9 cellular contexts compared by ENCODE assay signal in genomic region chr6:34425132-34425497, GRCh38. TPM values are rescaled to one million over a fixed set of nuclear protein-coding genes. Genes with fewer than 3 reads are reported as not detected.
A peak's percentile ranks its signal among the peaks of the same experiment; 100 is the strongest.
DNase-seq lines count a peak whose midpoint lies in the region; ATAC-seq, FAIRE-seq and TF ChIP-seq lines count a peak whose summit lies in the region.
"Had no signal": no experiment of that assay in that cellular context is flagged by ENCODE, and none has a peak within 500 bp of the region (broad histone marks: within the 10 kb centered on the region; RNA-seq: fewer than 3 reads in every experiment).

No MANE protein-coding gene starts in this region.

- POLR2A ChIA-PET in AG04450 (lab: Yijun Ruan, JAX), result interaction anchor here (0.6 to 1.8 kb wide), 5 partner anchors 10 to 229 kb away, joined by 4 to 30 read pairs (median 7); partner anchors contain the start of gene SMIM29
- POLR2A ChIA-PET in GM10248 (lab: Yijun Ruan, JAX), result interaction anchor here (0.7 to 1.4 kb wide), 2 partner anchors 176 to 274 kb away, joined by 3 to 4 read pairs; partner anchors contain the start of gene SMIM29

- intact Hi-C loops in body of pancreas (cut with DNase I), result no loop called here

- no peaks in the 10 kb centered on the region for H3K27me3 Mint-ChIP-seq in mesothelial cell of epicardium (ENCODE audit: low read depth)

- no peak for TF ChIP-seq CTCF in AG04450 (IDR thresholded peaks at IDR 0.05; ENCODE audit: low read depth, low read length)
- TF ChIP-seq CTCF in body of pancreas (IDR thresholded peaks at IDR 0.05), result no peak
- no peak for TF ChIP-seq CTCF in mesothelial cell of epicardium (IDR thresholded peaks at IDR 0.05; ENCODE audit: unreplicated experiment)
- no peak for TF ChIP-seq CTCF in GM10248 (IDR thresholded peaks at IDR 0.05; ENCODE audit: control extremely low read depth, extremely low read depth, low read depth, missing control alignments)

- no peaks in the 10 kb centered on the region for H3K27me3 ChIP-seq in AG04450 (ENCODE audit: control insufficient read depth, insufficient read depth, low read length)
- H3K27me3 ChIP-seq in body of pancreas, result no peaks in the 10 kb centered on the region

- H3K9me3 ChIP-seq in AG04450 (ENCODE audit: control insufficient read depth, insufficient read depth, low read length), result no peaks in the 10 kb centered on the region; the same call in 1 of the 2 replicates
- H3K9me3 ChIP-seq in body of pancreas, result no peaks in the 10 kb centered on the region

- CTCF ChIA-PET in AG04450 (lab: Charles Lee), result interaction anchor here (1.8 to 1.9 kb wide), 2 partner anchors 184 to 229 kb away, joined by 6 to 11 read pairs; no protein-coding TSS in a partner anchor
- CTCF ChIA-PET in GM10248 (lab: Yijun Ruan, JAX), result interaction anchor here (1.4 to 3.5 kb wide), 4 partner anchors 10 to 229 kb away, joined by 3 to 21 read pairs (median 6); no protein-coding TSS in a partner anchor

- in situ Hi-C loops in KBM-7 (cut with MboI; ENCODE audit: low pct_unique_long_range_greater_than_20kb, low sequenced_read_pairs), result no loop called here

- TF ChIP-seq POLR2A in body of pancreas (IDR thresholded peaks at IDR 0.05), result no peak

- DNase-seq in AG04450 (ENCODE audit: low read depth, low spot score) (no peak), KBM-7 (peak; percentile 26), body of pancreas (peak in 1 of 4 donors; percentile 10), mesothelial cell of epicardium (ENCODE audit: low spot score in 2 of 2, unreplicated experiment in 2 of 2) (no peak), AG08396 (ENCODE audit: low spot score) (no peak), frontal cortex (ENCODE audit: low spot score in 2 of 2) (no peak), GM10248 (ENCODE audit: extremely low spot score) (no peak), SW 1271 (lab: John Stamatoyannopoulos, UW) (no peak)

- H3K27ac ChIP-seq in AG04450 (ENCODE audit: low read depth, low read length), result peak overlapping the region; percentile 65
- H3K27ac ChIP-seq in body of pancreas, result peak overlapping the region; percentile 58 to 91 (median 78)

- H3K4me3 ChIP-seq in AG04450 (ENCODE audit: low read depth, low read length) (peak overlapping the region; percentile 99), body of pancreas (peak overlapping the region; percentile 60 to 74)

- peaks cover 3 to 36% of the 10 kb centered on the region in 2 donors for H3K36me3 ChIP-seq in body of pancreas (replicated peaks in 1 of 2; ENCODE audit: insufficient read depth in 1 of 2, low read depth in 2 of 2)

- peaks cover 21% of the 10 kb centered on the region for H3K4me1 ChIP-seq in body of pancreas

- 3 to 9% methylated on average over 10 of the region's 10 CpGs for WGBS in body of pancreas, 2 donors

- peaks cover 22% of the 10 kb centered on the region for H3K36me3 Mint-ChIP-seq in mesothelial cell of epicardium

- ATAC-seq in body of pancreas, result no peak

- no peaks in the 10 kb centered on the region for H3K9me3 Mint-ChIP-seq in mesothelial cell of epicardium

- H3K4me1 Mint-ChIP-seq in mesothelial cell of epicardium, result peaks cover 19% of the 10 kb centered on the region

- no peak for FAIRE-seq in frontal cortex (lab: Jason Lieb, UNC)
- FAIRE-seq: islet of Langerhans had no signal

- peak overlapping the region; percentile 100 for H3K27ac Mint-ChIP-seq in mesothelial cell of epicardium

- peak overlapping the region; percentile 100 for H3K4me3 Mint-ChIP-seq in mesothelial cell of epicardium

RNA-seq across cellular contexts. Expression of gene RPS10, which starts 0.8 kb away (rescaled TPM):
- polyA plus RNA-seq in AG04450 (2011; rRNA removed), result 2,426 and 3,003 TPM in 2 replicates
- polyA minus RNA-seq in AG04450 (2011; rRNA and poly(A)+ RNA removed), result 908 and 1,136 TPM in 2 replicates
- total RNA-seq in body of pancreas (1,000 to 10,000 TPM; 1,206 to 1,361 TPM), mesothelial cell of epicardium (1,317 to 1,425 TPM (median 1,369 TPM) in 3 replicates), frontal cortex (792 TPM)

RNA-seq across cellular contexts. Expression of gene NUDT3, which starts 32.6 kb away (rescaled TPM):
- polyA plus RNA-seq in AG04450 (2011; rRNA removed), result 23.7 and 26.7 TPM in 2 replicates
- 23.3 and 32.4 TPM in 2 replicates for polyA minus RNA-seq in AG04450 (2011; rRNA and poly(A)+ RNA removed)
- total RNA-seq in body of pancreas (10 to 100 TPM; 14.2 to 22.1 TPM), mesothelial cell of epicardium (32.7 to 33.3 TPM (median 33.2 TPM) in 3 replicates), frontal cortex (96.2 TPM)

RNA-seq across cellular contexts. Expression of gene PACSIN1, which starts 40.8 kb away (rescaled TPM):
- 0.04 TPM in 1 of 2 replicates, not detected in the other for polyA plus RNA-seq in AG04450 (2011; rRNA removed)
- polyA minus RNA-seq in AG04450 (2011; rRNA and poly(A)+ RNA removed), result not detected in 2 replicates
- total RNA-seq in body of pancreas (under 1 TPM in 1 of 2 donors, not detected in 1; 0.52 TPM), mesothelial cell of epicardium (3.3 to 4.5 TPM (median 3.6 TPM) in 3 replicates), frontal cortex (2.9 TPM)
